19 cellular contexts compared by ENCODE assay signal in the genomic region with DNA sequence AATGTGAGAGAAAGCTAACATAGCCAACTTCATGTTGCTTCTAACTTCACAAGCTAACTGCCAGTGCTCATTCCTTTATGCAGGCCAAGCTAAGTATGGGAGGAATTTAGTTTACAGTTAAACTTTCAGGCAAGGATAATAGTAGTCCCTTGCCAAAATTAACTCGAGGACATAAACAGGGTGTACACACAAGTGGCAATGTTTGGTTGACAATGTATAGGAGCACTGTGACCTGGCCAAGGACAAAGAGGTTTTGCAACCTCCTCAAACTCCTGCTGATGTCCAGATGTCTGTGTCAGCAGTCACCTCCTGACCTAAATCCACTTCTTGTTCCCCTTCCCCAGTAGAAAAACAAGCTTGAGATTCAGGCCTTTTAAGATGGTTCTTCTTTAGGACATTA.
DNase-seq lines count a peak whose midpoint lies in the region; ATAC-seq, FAIRE-seq and TF ChIP-seq lines count a peak whose summit lies in the region.
"Had no signal": no experiment of that assay in that cellular context is flagged by ENCODE, and none has a peak within 500 bp of the region (broad histone marks: within the 10 kb centered on the region; RNA-seq: fewer than 3 reads in every experiment).

No MANE protein-coding gene starts in this region.

- H3K9me3 ChIP-seq in astrocyte (ENCODE audit: insufficient read depth, low read depth, low read length) = no peaks in the 10 kb centered on the region
- no peaks in the 10 kb centered on the region for H3K9me3 ChIP-seq in stomach
- H3K9me3 ChIP-seq: BLaER1 treated with 17β-estradiol and CSF1 and Interleukin-3, amounts not matched to agents 10 nM and 100 nM; ovary had no signal

- H4K20me1 ChIP-seq in astrocyte (ENCODE audit: insufficient read depth, low read length) = no peaks in the 10 kb centered on the region
- H4K20me1 ChIP-seq: BLaER1 treated with 17β-estradiol and CSF1 and Interleukin-3, amounts not matched to agents 10 nM and 100 nM had no signal

- no peak for FAIRE-seq in astrocyte (lab: Jason Lieb, UNC)
- FAIRE-seq: GM12891, urothelium cell line had no signal

- peak overlapping the region; percentile 85 for H3K27ac Mint-ChIP-seq in astrocyte (ENCODE audit: unreplicated experiment)
- no peak overlapping the region for H3K27ac Mint-ChIP-seq in activated T-helper 2 cell treated with anti-CD3 and anti-CD28 coated beads, Interferon-gamma antibody, Interleukin-2, Interleukin-4, amounts not matched to agents 10 μg/mL and 5 μg/mL and 100 μg/mL, durations not matched to agents 14 hours and 24 hours and 36 hours
- H3K27ac Mint-ChIP-seq: activated CD4-positive, alpha-beta T cell treated with anti-CD3 and anti-CD28 coated beads, Interleukin-2, amount 10 ng/mL, durations not matched to agents 7 days and 5 days; activated T-helper 1 cell treated with anti-CD3 and anti-CD28 coated beads, Interleukin-12 subunit alpha, Interleukin-12 subunit beta, Interleukin-2, Interleukin-4 antibody, amounts not matched to agents 30 ng/mL and 10 ng/mL and 1 ng/mL, durations not matched to agents 14 hours and 24 hours and 36 hours had no signal

- H3K36me3 Mint-ChIP-seq in astrocyte (ENCODE audit: low read depth, unreplicated experiment) = no peaks in the 10 kb centered on the region
- no peaks in the 10 kb centered on the region for H3K36me3 Mint-ChIP-seq in activated T-helper 2 cell treated with anti-CD3 and anti-CD28 coated beads, Interferon-gamma antibody, Interleukin-2, Interleukin-4, amounts not matched to agents 10 μg/mL and 5 μg/mL and 100 μg/mL, durations not matched to agents 14 hours and 24 hours and 36 hours (ENCODE audit: low read depth)
- H3K36me3 Mint-ChIP-seq: brain had no signal

- no peak for TF ChIP-seq POLR2A in stomach (IDR thresholded peaks at IDR 0.05)

- no peak overlapping the region for H2AFZ ChIP-seq in astrocyte (ENCODE audit: low read depth, low read length)

- peaks cover 6% of the 10 kb centered on the region for H3K9me3 Mint-ChIP-seq in astrocyte (ENCODE audit: unreplicated experiment)
- H3K9me3 Mint-ChIP-seq in activated T-helper 2 cell treated with anti-CD3 and anti-CD28 coated beads, Interferon-gamma antibody, Interleukin-2, Interleukin-4, amounts not matched to agents 10 μg/mL and 5 μg/mL and 100 μg/mL, durations not matched to agents 14 hours and 24 hours and 36 hours = no peaks in the 10 kb centered on the region
- H3K9me3 Mint-ChIP-seq: activated CD4-positive, alpha-beta T cell treated with anti-CD3 and anti-CD28 coated beads, Interleukin-2, amount 10 ng/mL, durations not matched to agents 7 days and 5 days; activated T-helper 1 cell treated with anti-CD3 and anti-CD28 coated beads, Interleukin-12 subunit alpha, Interleukin-12 subunit beta, Interleukin-2, Interleukin-4 antibody, amounts not matched to agents 30 ng/mL and 10 ng/mL and 1 ng/mL, durations not matched to agents 14 hours and 24 hours and 36 hours had no signal

- H3K36me3 ChIP-seq in astrocyte (ENCODE audit: insufficient read depth, low read length) = no peaks in the 10 kb centered on the region
- no peaks in the 10 kb centered on the region for H3K36me3 ChIP-seq in stomach
- H3K36me3 ChIP-seq: BLaER1 treated with 17β-estradiol and CSF1 and Interleukin-3, amounts not matched to agents 10 nM and 100 nM; ovary had no signal

- H3K4me2 ChIP-seq in astrocyte (ENCODE audit: low read length) = no peak overlapping the region

- peaks cover 34% of the 10 kb centered on the region for H3K4me1 Mint-ChIP-seq in astrocyte (ENCODE audit: low read depth, unreplicated experiment)
- no peaks in the 10 kb centered on the region for H3K4me1 Mint-ChIP-seq in activated T-helper 2 cell treated with anti-CD3 and anti-CD28 coated beads, Interferon-gamma antibody, Interleukin-2, Interleukin-4, amounts not matched to agents 10 μg/mL and 5 μg/mL and 100 μg/mL, durations not matched to agents 14 hours and 24 hours and 36 hours (ENCODE audit: low read depth)

- H3K4me3 Mint-ChIP-seq in astrocyte (ENCODE audit: unreplicated experiment) = no peak overlapping the region
- H3K4me3 Mint-ChIP-seq in activated T-helper 2 cell treated with anti-CD3 and anti-CD28 coated beads, Interferon-gamma antibody, Interleukin-2, Interleukin-4, amounts not matched to agents 10 μg/mL and 5 μg/mL and 100 μg/mL, durations not matched to agents 14 hours and 24 hours and 36 hours (ENCODE audit: low read depth) = no peak overlapping the region
- H3K4me3 Mint-ChIP-seq: activated CD4-positive, alpha-beta T cell treated with anti-CD3 and anti-CD28 coated beads, Interleukin-2, amount 10 ng/mL, durations not matched to agents 7 days and 5 days; activated T-helper 1 cell treated with anti-CD3 and anti-CD28 coated beads, Interleukin-12 subunit alpha, Interleukin-12 subunit beta, Interleukin-2, Interleukin-4 antibody, amounts not matched to agents 30 ng/mL and 10 ng/mL and 1 ng/mL, durations not matched to agents 14 hours and 24 hours and 36 hours; brain had no signal

- H3K27ac ChIP-seq in astrocyte (ENCODE audit: low read depth, low read length) (no peak overlapping the region), stomach (peak overlapping the region in 4 of 5 donors; percentile 61 to 78 (median 77))

- H3K79me2 ChIP-seq in astrocyte (ENCODE audit: insufficient read depth, low read length) = no peaks in the 10 kb centered on the region

- H3K4me3 ChIP-seq in astrocyte (ENCODE audit: insufficient read depth, low read depth, low read length) (no peak overlapping the region), stomach (no peak overlapping the region)
- H3K4me3 ChIP-seq: BLaER1 treated with 17β-estradiol and CSF1 and Interleukin-3, amounts not matched to agents 10 nM and 100 nM; ovary had no signal

- DNase-seq in EH (ENCODE audit: low read depth) = peak; percentile 70
- DNase-seq in astrocyte (ENCODE audit: low read depth) = no peak
- no peak for DNase-seq in left lobe of liver (ENCODE audit: low spot score)
- DNase-seq in stomach = no peak
- no peak for DNase-seq in Kasumi-1 (lab: John Stamatoyannopoulos, UW)
- no peak for DNase-seq in 8988T
- DNase-seq in globus pallidus (ENCODE audit: low spot score) = no peak
- no peak for DNase-seq in activated T-helper 2 cell treated with anti-CD3 and anti-CD28 coated beads, Interferon-gamma antibody, Interleukin-2, Interleukin-4, amounts not matched to agents 10 μg/mL and 5 μg/mL and 100 μg/mL, durations not matched to agents 14 hours and 24 hours and 36 hours (ENCODE audit: low spot score)
- DNase-seq: activated CD4-positive, alpha-beta T cell treated with anti-CD3 and anti-CD28 coated beads, Interleukin-2, amount 10 ng/mL, durations not matched to agents 7 days and 5 days; mesendoderm; NCI-H1092 treated with DMSO at 0.1 percent for 48 hours; ovary; stimulated activated CD4-positive, alpha-beta T cell treated with anti-CD3 and anti-CD28 coated beads, Interleukin-15, amount 100 ng/mL, for 24 hours; T-helper 1 cell had no signal

- 14 to 43% (median 28%) methylated on average over 1 of the region's 1 CpG for WGBS in stomach, 5 donors

- intact Hi-C loops in stomach (cut with DNase I; ENCODE audit: low total_unique reads) = no loop called here
- intact Hi-C loops in activated T-helper 2 cell treated with anti-CD3 and anti-CD28 coated beads, Interferon-gamma antibody, Interleukin-2, Interleukin-4, amounts not matched to agents 10 μg/mL and 5 μg/mL and 100 μg/mL, durations not matched to agents 14 hours and 24 hours and 36 hours (cut with micrococcal nuclease) = no loop called here

- no peak overlapping the region for H3K9ac ChIP-seq in astrocyte (ENCODE audit: low read length)
- H3K9ac ChIP-seq: BLaER1 treated with 17β-estradiol and CSF1 and Interleukin-3, amounts not matched to agents 10 nM and 100 nM had no signal

- no peak for TF ChIP-seq CTCF in astrocyte (IDR thresholded peaks at IDR 0.05; ENCODE audit: insufficient read depth, low read depth, low read length)
- no peak for TF ChIP-seq CTCF in stomach (IDR thresholded peaks at IDR 0.05)

- TF ChIP-seq EP300 in stomach (IDR thresholded peaks at IDR 0.05) = no peak

- ATAC-seq in left lobe of liver = peak; percentile 32

- H3K4me1 ChIP-seq in astrocyte (ENCODE audit: insufficient read depth, low read length) (peaks cover 22% of the 10 kb centered on the region), stomach (peaks cover 6 to 43% (median 18%) of the 10 kb centered on the region in 4 donors)

- H3K27me3 Mint-ChIP-seq in astrocyte (ENCODE audit: low read depth, unreplicated experiment) = no peaks in the 10 kb centered on the region
- no peaks in the 10 kb centered on the region for H3K27me3 Mint-ChIP-seq in activated T-helper 2 cell treated with anti-CD3 and anti-CD28 coated beads, Interferon-gamma antibody, Interleukin-2, Interleukin-4, amounts not matched to agents 10 μg/mL and 5 μg/mL and 100 μg/mL, durations not matched to agents 14 hours and 24 hours and 36 hours (ENCODE audit: low read depth)

- H3K27me3 ChIP-seq in astrocyte (ENCODE audit: insufficient read depth, low read length) (no peaks in the 10 kb centered on the region), stomach (no peaks in the 10 kb centered on the region)
- H3K27me3 ChIP-seq: BLaER1 treated with 17β-estradiol and CSF1 and Interleukin-3, amounts not matched to agents 10 nM and 100 nM; ovary had no signal
